17 cellular contexts compared by ENCODE assay signal in the genomic region with DNA sequence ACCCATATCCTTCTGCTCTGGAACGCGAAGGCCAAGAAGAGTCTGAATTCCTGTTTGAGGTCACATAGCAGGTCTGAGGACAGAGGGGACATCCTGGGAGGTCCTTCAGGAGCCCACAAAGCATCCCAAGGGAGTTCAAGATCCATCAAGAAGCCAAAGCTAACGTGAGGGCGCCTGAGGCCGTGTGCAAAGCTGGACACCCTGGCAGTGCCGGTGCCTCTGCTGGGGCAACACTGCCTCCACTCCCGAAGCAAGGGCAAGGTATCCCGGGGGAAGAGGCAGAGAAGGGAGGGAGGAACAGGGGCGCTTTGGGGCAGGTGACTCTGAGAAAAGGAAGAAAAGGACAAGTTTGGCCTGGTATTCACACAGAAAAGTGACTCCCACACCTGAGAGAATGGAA. TPM values are rescaled to one million over a fixed set of nuclear protein-coding genes. Genes with fewer than 3 reads are reported as not detected.
DNase-seq lines count a peak whose midpoint lies in the region; ATAC-seq, FAIRE-seq and TF ChIP-seq lines count a peak whose summit lies in the region.
"Had no signal": no experiment of that assay in that cellular context is flagged by ENCODE, and none has a peak within 500 bp of the region (broad histone marks: within the 10 kb centered on the region; RNA-seq: fewer than 3 reads in every experiment).

No MANE protein-coding gene starts in this region.

- H3K4me1 ChIP-seq in endodermal cell (ENCODE audit: control insufficient read depth, insufficient read depth, low read length) (peaks cover 3% of the 10 kb centered on the region), thyroid gland (peaks cover 45 to 73% of the 10 kb centered on the region in 2 donors)

- H3K4me1 Mint-ChIP-seq in endodermal cell (peaks cover 6% of the 10 kb centered on the region), neural crest cell (peaks cover 12% of the 10 kb centered on the region)
- H3K4me1 Mint-ChIP-seq: central memory CD8-positive, alpha-beta T cell; naive thymus-derived CD4-positive, alpha-beta T cell had no signal

- H3K27me3 ChIP-seq in endodermal cell (ENCODE audit: control insufficient read depth, insufficient read depth, low read length, poor library complexity, severe bottlenecking) = no peaks in the 10 kb centered on the region
- H3K27me3 ChIP-seq in thyroid gland = no peaks in the 10 kb centered on the region

- peak; percentile 21 for DNase-seq in NCI-H69 (lab: John Stamatoyannopoulos, UW)
- no peak for DNase-seq in endodermal cell
- DNase-seq in neural crest cell (ENCODE audit: low read depth, low spot score) = no peak
- no peak for DNase-seq in thyroid gland
- no peak for DNase-seq in GM19239 (ENCODE audit: insufficient read length, low spot score)
- DNase-seq: activated CD4-positive, alpha-beta T cell treated with anti-CD3 and anti-CD28 coated beads for 36 hours; GDM1; naive thymus-derived CD4-positive, alpha-beta T cell; NCI-H2081 treated with DMSO at 0.1 percent for 48 hours; NCI-H748 treated with DMSO at 0.1 percent for 48 hours; stimulated activated naive CD4-positive, alpha-beta T cell treated with Interleukin-2 at 50 U/mL for 16 hours; T-helper 2 cell had no signal

- 80 to 96% methylated on average over 7 to 9 of the region's 9 CpGs for WGBS in endodermal cell (ENCODE audit: insufficient coverage in 1 of 2, insufficient read length in 1 of 2), 2 experiments
- 77 to 85% methylated on average over 8 to 9 of the region's 9 CpGs for WGBS in thyroid gland, 2 donors

- H3K9me3 ChIP-seq in endodermal cell (ENCODE audit: control insufficient read depth, low read length) = no peaks in the 10 kb centered on the region
- H3K9me3 ChIP-seq in thyroid gland = no peaks in the 10 kb centered on the region

- TF ChIP-seq POLR2A in thyroid gland (IDR thresholded peaks at IDR 0.05) = no peak

- no peaks in the 10 kb centered on the region for H3K36me3 Mint-ChIP-seq in endodermal cell (ENCODE audit: low read depth)
- no peaks in the 10 kb centered on the region for H3K36me3 Mint-ChIP-seq in neural crest cell (ENCODE audit: low read depth)
- H3K36me3 Mint-ChIP-seq: activated naive CD8-positive, alpha-beta T cell; naive thymus-derived CD4-positive, alpha-beta T cell had no signal

- no peak for FAIRE-seq in GM19239 (lab: Jason Lieb, UNC)
- FAIRE-seq: endometrium had no signal

- H3K27ac ChIP-seq in endodermal cell (ENCODE audit: low read depth, low read length) = no peak overlapping the region
- peak overlapping the region; percentile 93 to 96 (median 95) for H3K27ac ChIP-seq in thyroid gland

- H3K36me3 ChIP-seq in endodermal cell (ENCODE audit: control insufficient read depth, insufficient read depth, low read length) (no peaks in the 10 kb centered on the region), thyroid gland (no peaks in the 10 kb centered on the region)

- TF ChIP-seq CTCF in endodermal cell (conservative IDR thresholded peaks at IDR 0.05) (no peak), neural crest cell (conservative IDR thresholded peaks at IDR 0.05) (no peak), thyroid gland (IDR thresholded peaks at IDR 0.05) (no peak)

- H3K9ac ChIP-seq in endodermal cell (ENCODE audit: extremely low read depth, low read length, poor library complexity, severe bottlenecking) = no peak overlapping the region

- H3K4me3 ChIP-seq in endodermal cell (ENCODE audit: low read length) (no peak overlapping the region), thyroid gland (replicated peaks in 1 of 3) (no peak overlapping the region)

- no peaks in the 10 kb centered on the region for H3K9me3 Mint-ChIP-seq in endodermal cell
- H3K9me3 Mint-ChIP-seq in neural crest cell = no peaks in the 10 kb centered on the region
- H3K9me3 Mint-ChIP-seq: central memory CD8-positive, alpha-beta T cell had no signal

- intact Hi-C loops in thyroid gland (cut with DNase I) = loop anchor here (5.0 kb wide), 1 partner anchor 34 kb away; no protein-coding TSS in a partner anchor

- no peak overlapping the region for H3K4me3 Mint-ChIP-seq in endodermal cell
- H3K4me3 Mint-ChIP-seq in neural crest cell = no peak overlapping the region
- H3K4me3 Mint-ChIP-seq: activated CD4-positive, alpha-beta T cell treated with anti-CD3 and anti-CD28 coated beads for 36 hours; activated naive CD8-positive, alpha-beta T cell; central memory CD8-positive, alpha-beta T cell; naive thymus-derived CD4-positive, alpha-beta T cell had no signal

- ATAC-seq in GM18520 (IDR thresholded peaks at IDR 0.05; ENCODE audit: unreplicated experiment) (no peak), GM21529 (IDR thresholded peaks at IDR 0.05; ENCODE audit: unreplicated experiment) (no peak)
- ATAC-seq: activated CD4-positive, alpha-beta T cell treated with anti-CD3 and anti-CD28 coated beads for 36 hours; naive thymus-derived CD4-positive, alpha-beta T cell had no signal

- H3K27me3 Mint-ChIP-seq in endodermal cell (ENCODE audit: insufficient read depth) = no peaks in the 10 kb centered on the region
- H3K27me3 Mint-ChIP-seq in neural crest cell (ENCODE audit: low read depth) = peaks cover 22% of the 10 kb centered on the region
- H3K27me3 Mint-ChIP-seq: activated CD4-positive, alpha-beta T cell treated with anti-CD3 and anti-CD28 coated beads for 36 hours; activated naive CD8-positive, alpha-beta T cell; naive thymus-derived CD4-positive, alpha-beta T cell had no signal

- H3K27ac Mint-ChIP-seq in endodermal cell = peak overlapping the region; percentile 39
- H3K27ac Mint-ChIP-seq in neural crest cell (ENCODE audit: unreplicated experiment) = peak overlapping the region; percentile 19
- H3K27ac Mint-ChIP-seq: activated CD4-positive, alpha-beta T cell treated with anti-CD3 and anti-CD28 coated beads for 36 hours; activated naive CD8-positive, alpha-beta T cell; naive thymus-derived CD4-positive, alpha-beta T cell had no signal

RNA-seq across cellular contexts. Expression of gene CDON, which starts 50.3 kb away (rescaled TPM):
- total RNA-seq in endodermal cell = 10 to 100 TPM; 19.2 to 24.5 TPM
- polyA plus RNA-seq in endodermal cell (2013, experiment 1 of 2) = 88.2 TPM
- polyA plus RNA-seq in endodermal cell (2013, experiment 2 of 2) = 73.3 TPM
- 21.3 and 22.1 TPM in 2 replicates for total RNA-seq in neural crest cell
- 100 to 1,000 TPM in 2 of 4 donors, 10 to 100 TPM in 2; 75.8 to 168 (median 108) TPM for total RNA-seq in thyroid gland
